ENCODE assay signal across 8 cellular contexts in the genomic region with DNA sequence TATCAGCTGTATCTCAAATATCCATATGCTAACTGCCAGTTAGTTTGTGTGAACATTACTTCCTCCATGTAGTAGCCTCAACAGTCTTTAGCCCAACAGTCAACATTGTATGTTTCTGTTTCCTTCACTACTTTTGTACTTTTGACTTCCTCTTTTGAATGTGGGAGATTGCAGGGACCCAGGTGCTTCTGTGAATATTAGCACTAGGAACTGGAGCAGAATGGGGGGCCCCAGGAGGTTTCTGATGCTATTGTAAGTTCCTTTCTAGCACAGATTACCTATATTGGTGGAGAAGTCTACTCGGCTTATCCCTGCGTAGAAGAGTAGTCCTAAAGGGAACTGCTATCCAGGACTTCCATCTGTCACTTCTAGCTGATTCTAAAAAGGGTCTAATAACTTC. TPM values are rescaled to one million over a fixed set of nuclear protein-coding genes. Genes with fewer than 3 reads are reported as not detected.
DNase-seq lines count a peak whose midpoint lies in the region; ATAC-seq, FAIRE-seq and TF ChIP-seq lines count a peak whose summit lies in the region.

No MANE protein-coding gene starts in this region.

- no peak overlapping the region for H3K27ac ChIP-seq in Karpas-422 (ENCODE audit: low read length)
- H3K27ac ChIP-seq in colonic mucosa: peak overlapping the region; percentile 90

- H4K20me1 ChIP-seq in Karpas-422 (ENCODE audit: insufficient read depth, low read depth, low read length): no peaks in the 10 kb centered on the region

- H3K4me1 ChIP-seq in Karpas-422 (ENCODE audit: low read length): peaks cover 10% of the 10 kb centered on the region
- H3K4me1 ChIP-seq in colonic mucosa: no peaks in the 10 kb centered on the region

- TF ChIP-seq CTCF in colonic mucosa (IDR thresholded peaks at IDR 0.05): no peak

- DNase-seq in DMS153 treated with DMSO at 0.1 percent for 48 hours (lab: John Stamatoyannopoulos, UW; ENCODE audit: unreplicated experiment): peak; percentile 48
- DNase-seq in Karpas-422: peak; percentile 44
- no peak for DNase-seq in colonic mucosa
- DNase-seq in GM19240 (ENCODE audit: insufficient read length, low spot score): no peak
- no peak for DNase-seq in GM19239 (ENCODE audit: insufficient read length, low spot score)
- DNase-seq in NCI-H526 (lab: John Stamatoyannopoulos, UW): no peak
- DNase-seq in epidermal melanocyte (ENCODE audit: insufficient read length, low spot score): no peak

- H2AFZ ChIP-seq in Karpas-422 (ENCODE audit: low read length): no peak overlapping the region

- H3K79me2 ChIP-seq in Karpas-422 (ENCODE audit: low read length): no peaks in the 10 kb centered on the region

- intact Hi-C loops in colonic mucosa (cut with DNase I): loop anchor here (5.0 kb wide), 1 partner anchor 140 kb away; no protein-coding TSS in a partner anchor

- peak; percentile 31 for ATAC-seq in GM19463 (IDR thresholded peaks at IDR 0.05; ENCODE audit: unreplicated experiment)

- H3K9ac ChIP-seq in Karpas-422 (ENCODE audit: low read length) (no peak overlapping the region), colonic mucosa (ENCODE audit: low read depth in 2 of 2, low read length in 2 of 2) (peak overlapping the region in 1 of 2 donors; percentile 27)

- H3K9me3 ChIP-seq in Karpas-422 (ENCODE audit: low read length) (no peaks in the 10 kb centered on the region), colonic mucosa (no peaks in the 10 kb centered on the region)

- no peaks in the 10 kb centered on the region for H3K27me3 ChIP-seq in Karpas-422 (ENCODE audit: low read length)
- no peaks in the 10 kb centered on the region for H3K27me3 ChIP-seq in colonic mucosa

- H3K4me2 ChIP-seq in Karpas-422 (ENCODE audit: low read depth, low read length, poor library complexity, severe bottlenecking): no peak overlapping the region

- H3K4me3 ChIP-seq in Karpas-422 (ENCODE audit: low read length): no peak overlapping the region
- peak overlapping the region; percentile 37 for H3K4me3 ChIP-seq in colonic mucosa

- H3K36me3 ChIP-seq in Karpas-422 (ENCODE audit: insufficient read depth, low read length) (no peaks in the 10 kb centered on the region), colonic mucosa (no peaks in the 10 kb centered on the region)

- H3K9me2 ChIP-seq in Karpas-422 (replicated peaks; ENCODE audit: insufficient read depth, low read length): no peaks in the 10 kb centered on the region

- FAIRE-seq in GM19239 (lab: Jason Lieb, UNC): no peak

RNA-seq across cellular contexts. Expression of a gene that starts 2.3 kb away (rescaled TPM):
- not detected in 2 replicates for total RNA-seq in Karpas-422 (2014; rRNA removed; shearing (Covaris generic); ENCODE audit: low replicate concordance)
- 100 to 1,000 TPM; 246 to 715 TPM for total RNA-seq in colonic mucosa

Comparison
In these comparisons a context has a peak if more than half of its experiments do, and no peak if none do; other contexts are left out.
1. DNase-seq: peak in DMS153 treated with DMSO at 0.1 percent for 48 hours (single experiment) and Karpas-422 (single experiment); none in colonic mucosa (single experiment), GM19240 (single experiment), GM19239 (single experiment), NCI-H526 (0 of 2) and epidermal melanocyte (single experiment).
2. RNA of a gene that starts 2.3 kb away (total RNA-seq): 246 to 715 TPM in colonic mucosa; not detected in Karpas-422; every median in the first group is over 100 times any median in the second.